1 cellular context compared by ENCODE assay signal in the genomic region with DNA sequence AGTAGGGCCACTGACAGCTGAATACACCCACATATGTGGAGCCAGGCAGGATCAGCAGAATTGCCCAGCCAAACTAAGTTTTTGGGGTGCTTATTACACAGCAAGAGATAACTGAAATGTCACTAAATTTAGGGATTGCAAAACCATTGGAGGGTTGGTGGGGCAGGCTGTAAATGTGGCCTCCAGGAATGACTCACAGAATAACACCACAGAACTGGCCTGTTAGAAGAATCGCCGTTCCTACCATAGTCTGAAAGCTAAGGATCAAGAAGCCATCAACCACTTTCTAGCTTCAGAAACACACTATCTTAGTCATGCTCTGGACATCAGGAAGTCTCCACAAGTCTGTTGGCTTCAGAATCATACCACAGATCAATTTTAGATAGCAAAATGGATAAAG. TPM values are rescaled to one million over a fixed set of nuclear protein-coding genes. Genes with fewer than 3 reads are reported as not detected.
"Had no signal": no experiment of that assay in that cellular context is flagged by ENCODE, and none has a peak within 500 bp of the region (broad histone marks: within the 10 kb centered on the region; RNA-seq: fewer than 3 reads in every experiment).

No MANE protein-coding gene starts in this region.

RNA-seq across cellular contexts. Expression of a gene that starts 24.0 kb away (rescaled TPM):
- total RNA-seq: gastrocnemius medialis had no signal
